ENCODE assay signal across 10 cellular contexts in the genomic region with DNA sequence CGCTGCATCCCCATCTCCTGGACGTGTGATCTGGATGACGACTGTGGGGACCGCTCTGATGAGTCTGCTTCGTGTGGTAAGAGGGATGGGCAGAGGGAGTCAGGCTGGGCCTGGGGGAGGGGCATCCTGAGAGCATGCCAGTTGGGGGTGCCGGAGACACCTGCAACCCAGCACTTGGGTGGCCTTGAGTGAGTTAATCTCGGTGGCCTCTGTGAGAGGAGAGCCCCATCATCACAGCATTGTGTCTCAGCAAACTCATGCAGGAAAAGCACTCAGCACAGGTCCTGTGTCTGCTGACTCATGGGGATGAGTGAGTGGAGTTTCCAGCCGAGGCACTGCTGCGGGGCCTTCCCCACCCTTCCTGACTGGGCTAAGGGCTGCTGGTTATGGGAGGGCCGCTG. TPM values are rescaled to one million over a fixed set of nuclear protein-coding genes. Genes with fewer than 3 reads are reported as not detected.
DNase-seq lines count a peak whose midpoint lies in the region; ATAC-seq and TF ChIP-seq lines count a peak whose summit lies in the region.
"Had no signal": no experiment of that assay in that cellular context is flagged by ENCODE, and none has a peak within 500 bp of the region (broad histone marks: within the 10 kb centered on the region; RNA-seq: fewer than 3 reads in every experiment).

No MANE protein-coding gene starts in this region.

- in situ Hi-C loops in Caki2 (cut with HindIII; ENCODE audit: low pct_unique_long_range_greater_than_20kb, low sequenced_read_pairs) (no loop called here), mammary epithelial cell (cut with MboI; ENCODE audit: low sequenced_read_pairs in 2 of 2) (no loop called here)

- H4K20me1 ChIP-seq in PC-9 (ENCODE audit: insufficient read depth) (no peaks in the 10 kb centered on the region), mammary epithelial cell (ENCODE audit: insufficient read depth, low read length) (no peaks in the 10 kb centered on the region)

- H3K4me2 ChIP-seq in PC-9 (peak overlapping the region; percentile 60), mammary epithelial cell (ENCODE audit: insufficient read depth, low read depth, low read length) (no peak overlapping the region)

- H3F3A ChIP-seq in PC-9 (ENCODE audit: insufficient read depth, low read depth): peaks cover 26% of the 10 kb centered on the region

- peaks cover 5% of the 10 kb centered on the region for H3K9me3 Mint-ChIP-seq in glutamatergic neuron (ENCODE audit: unreplicated experiment)

- H3K9me3 ChIP-seq in PC-9 (ENCODE audit: insufficient read depth, low read depth) (no peaks in the 10 kb centered on the region), mammary epithelial cell (replicated peaks; ENCODE audit: insufficient read depth, low read length) (no peaks in the 10 kb centered on the region), lower lobe of right lung (no peaks in the 10 kb centered on the region), tibial artery (no peaks in the 10 kb centered on the region)
- H3K9me3 ChIP-seq: neutrophil, thoracic aorta had no signal

- peaks cover 16% of the 10 kb centered on the region for H3K36me3 Mint-ChIP-seq in glutamatergic neuron (ENCODE audit: unreplicated experiment)

- DNase-seq in Caki2 (ENCODE audit: low read depth) (peak; percentile 87), PC-9 (peak; percentile 73 to 79), mammary epithelial cell (peak; percentile 96), lower lobe of right lung (no peak), tibial artery (no peak), glutamatergic neuron (no peak)
- peak; percentile 20 to 44 for DNase-seq in stimulated activated CD4-positive, alpha-beta T cell treated with anti-CD3 and anti-CD28 coated beads, Interleukin-12 subunit alpha, Interleukin-12 subunit beta, amount 100 ng/mL, for 24 hours (ENCODE audit: low read depth in 2 of 2)

- H3K4me3 ChIP-seq in PC-9: no peak overlapping the region
- H3K4me3 ChIP-seq in mammary epithelial cell (replicated peaks in 1 of 3; ENCODE audit: insufficient read depth in 1 of 3, low read depth in 2 of 3, low read length in 3 of 3): no peak overlapping the region
- no peak overlapping the region for H3K4me3 ChIP-seq in lower lobe of right lung
- H3K4me3 ChIP-seq in tibial artery: no peak overlapping the region
- H3K4me3 ChIP-seq: thoracic aorta had no signal

- CTCF ChIA-PET in PC-9 (lab: Charles Lee) (no interaction called here), mammary epithelial cell (lab: Charles Lee; ENCODE audit: low non-redundant PET) (interaction anchor here (0.6 kb wide), 1 partner anchor 39 kb away, joined by 4 read pairs; no protein-coding TSS in a partner anchor)

- H3K4me1 ChIP-seq in PC-9 (replicated peaks; ENCODE audit: insufficient read depth) (peaks cover 31% of the 10 kb centered on the region), mammary epithelial cell (ENCODE audit: insufficient read depth, low read length) (peaks cover 27% of the 10 kb centered on the region), lower lobe of right lung (no peaks in the 10 kb centered on the region), tibial artery (peaks cover 0 to 12% (median 0%) of the 10 kb centered on the region in 4 donors)

- POLR2A ChIA-PET in PC-9 (lab: Charles Lee; ENCODE audit: unreplicated experiment): no interaction called here

- H3K4me3 Mint-ChIP-seq in glutamatergic neuron (ENCODE audit: unreplicated experiment): no peak overlapping the region

- H2AFZ ChIP-seq in PC-9 (no peak overlapping the region), mammary epithelial cell (ENCODE audit: low read depth, low read length) (no peak overlapping the region)

- H3K4me1 Mint-ChIP-seq in glutamatergic neuron (ENCODE audit: low read depth, unreplicated experiment): no peaks in the 10 kb centered on the region

- H3K79me2 ChIP-seq in PC-9 (ENCODE audit: low read depth): no peaks in the 10 kb centered on the region
- no peaks in the 10 kb centered on the region for H3K79me2 ChIP-seq in mammary epithelial cell (ENCODE audit: insufficient read depth, low read length)

- H3K27ac ChIP-seq in PC-9: peak overlapping the region; percentile 78
- H3K27ac ChIP-seq in mammary epithelial cell (ENCODE audit: insufficient read depth, low read depth, low read length): peak overlapping the region; percentile 24
- no peak overlapping the region for H3K27ac ChIP-seq in lower lobe of right lung
- H3K27ac ChIP-seq in tibial artery: no peak overlapping the region
- H3K27ac ChIP-seq: neutrophil, thoracic aorta had no signal

- no peaks in the 10 kb centered on the region for H3K36me3 ChIP-seq in PC-9 (ENCODE audit: low read depth)
- H3K36me3 ChIP-seq in mammary epithelial cell (ENCODE audit: insufficient read depth, low read length): no peaks in the 10 kb centered on the region
- peaks cover 92% of the 10 kb centered on the region for H3K36me3 ChIP-seq in lower lobe of right lung
- H3K36me3 ChIP-seq in tibial artery: peaks cover 85 to 99% (median 89%) of the 10 kb centered on the region in 3 donors
- H3K36me3 ChIP-seq: neutrophil had no signal

- intact Hi-C loops in PC-9 (cut with micrococcal nuclease; ENCODE audit: unreplicated experiment) (no loop called here), mammary epithelial cell (cut with micrococcal nuclease) (no loop called here), lower lobe of right lung (cut with DNase I) (no loop called here), tibial artery (cut with DNase I; ENCODE audit: low total_unique reads) (no loop called here)

- H3K9me2 ChIP-seq in PC-9 (ENCODE audit: insufficient read depth): no peaks in the 10 kb centered on the region

- H3K27ac Mint-ChIP-seq in glutamatergic neuron (ENCODE audit: unreplicated experiment): no peak overlapping the region

- TF ChIP-seq CTCF in PC-9 (conservative IDR thresholded peaks at IDR 0.05) (no peak), mammary epithelial cell (conservative IDR thresholded peaks at IDR 0.05 in 1 of 2, IDR thresholded peaks at IDR 0.05 in 1 of 2; ENCODE audit: extremely low read depth in 1 of 2, insufficient read depth in 1 of 2, low read depth in 1 of 2, low read length in 2 of 2) (no peak), lower lobe of right lung (IDR thresholded peaks at IDR 0.05) (no peak), tibial artery (IDR thresholded peaks at IDR 0.05) (no peak), glutamatergic neuron (IDR thresholded peaks at IDR 0.05; ENCODE audit: partially characterized antibody, unreplicated experiment) (no peak)

- H3K27me3 ChIP-seq in PC-9 (ENCODE audit: insufficient read depth, low read depth) (no peaks in the 10 kb centered on the region), mammary epithelial cell (ENCODE audit: insufficient read depth, low read length) (no peaks in the 10 kb centered on the region), lower lobe of right lung (ENCODE audit: low read depth) (no peaks in the 10 kb centered on the region), tibial artery (no peaks in the 10 kb centered on the region)
- H3K27me3 ChIP-seq: neutrophil had no signal

- ATAC-seq in lower lobe of right lung (no peak), GM19035 (IDR thresholded peaks at IDR 0.05; ENCODE audit: unreplicated experiment) (no peak)

- dilution Hi-C loops in mammary epithelial cell (cut with HindIII; ENCODE audit: low sequenced_read_pairs): no loop called here

- BruUV-seq in PC-9 (replicated peaks; lab: Mats Ljungman, UMichigan): no TSS peak
- BruUV-seq in mammary epithelial cell (replicated peaks; lab: Mats Ljungman, UMichigan): no TSS peak

- H3K9ac ChIP-seq in mammary epithelial cell (ENCODE audit: insufficient read depth, low read length): no peak overlapping the region

- 46% methylated on average over 10 of the region's 10 CpGs for WGBS in mammary epithelial cell (ENCODE audit: low coverage, missing lambda C conversion rate)

- peaks cover 7% of the 10 kb centered on the region for H3K27me3 Mint-ChIP-seq in glutamatergic neuron (ENCODE audit: unreplicated experiment)

RNA-seq across cellular contexts. Expression of a gene that starts 19.6 kb away (rescaled TPM):
- total RNA-seq in Caki2 (2014; rRNA removed; shearing (Covaris generic); ENCODE audit: low replicate concordance): not detected in 2 replicates
- total RNA-seq in PC-9 (2021) (not detected in 2 replicates), mammary epithelial cell (not detected), lower lobe of right lung (not detected), glutamatergic neuron (ENCODE audit: unreplicated experiment) (not detected)
- polyA plus RNA-seq in mammary epithelial cell: not detected
- polyA minus RNA-seq in mammary epithelial cell: not detected
- total RNA-seq: thoracic aorta had no signal

RNA-seq across cellular contexts. Expression of a gene that starts 38.7 kb away (rescaled TPM):
- total RNA-seq in Caki2 (2014; rRNA removed; shearing (Covaris generic); ENCODE audit: low replicate concordance): 23.5 and 28.4 TPM in 2 replicates
- total RNA-seq in PC-9 (2021) (51.4 and 70.1 TPM in 2 replicates), mammary epithelial cell (10 to 100 TPM; 33.2 to 57.0 TPM), lower lobe of right lung (404 TPM), glutamatergic neuron (ENCODE audit: unreplicated experiment) (125 TPM)
- 11.3 TPM for polyA plus RNA-seq in mammary epithelial cell
- polyA minus RNA-seq in mammary epithelial cell: 75.1 TPM

RNA-seq across cellular contexts. Expression of a gene that starts 49.6 kb away (rescaled TPM):
- total RNA-seq in Caki2 (2014; rRNA removed; shearing (Covaris generic); ENCODE audit: low replicate concordance): 0.54 TPM in 1 of 2 replicates, not detected in the other
- total RNA-seq in PC-9 (2021) (20.3 and 20.6 TPM in 2 replicates), mammary epithelial cell (1 to 10 TPM in 1 of 2 donors, under 1 TPM in 1; 0.67 to 5.3 TPM), lower lobe of right lung (not detected), glutamatergic neuron (ENCODE audit: unreplicated experiment) (10.5 TPM)
- polyA plus RNA-seq in mammary epithelial cell: 0.51 TPM
- 0.41 TPM for polyA minus RNA-seq in mammary epithelial cell

RNA-seq across cellular contexts. Expression of a gene that starts 55.8 kb away (rescaled TPM):
- total RNA-seq in Caki2 (2014; rRNA removed; shearing (Covaris generic); ENCODE audit: low replicate concordance): 98.6 and 107 TPM in 2 replicates
- total RNA-seq in PC-9 (2021) (112 and 122 TPM in 2 replicates), mammary epithelial cell (100 to 1,000 TPM in 1 of 2 donors, 10 to 100 TPM in 1; 65.3 to 150 TPM), lower lobe of right lung (269 TPM), glutamatergic neuron (ENCODE audit: unreplicated experiment) (34.4 TPM)
- polyA plus RNA-seq in mammary epithelial cell: 170 TPM
- polyA minus RNA-seq in mammary epithelial cell: 136 TPM

Comparison
In these comparisons a context has a peak if more than half of its experiments do, and no peak if none do; other contexts are left out.
1. DNase-seq: peak in Caki2 (single experiment), PC-9 (2 of 2), mammary epithelial cell (single experiment) and stimulated activated CD4-positive, alpha-beta T cell treated with anti-CD3 and anti-CD28 coated beads, Interleukin-12 subunit alpha, Interleukin-12 subunit beta, amount 100 ng/mL, for 24 hours (2 of 2); none in lower lobe of right lung (single experiment), tibial artery (0 of 2) and glutamatergic neuron (single experiment).
2. H3K27ac ChIP-seq: peak in PC-9 (single experiment) and mammary epithelial cell (single experiment); none in lower lobe of right lung (single experiment) and tibial artery (0 of 2).